9 cellular contexts compared by ENCODE assay signal in the genomic region with DNA sequence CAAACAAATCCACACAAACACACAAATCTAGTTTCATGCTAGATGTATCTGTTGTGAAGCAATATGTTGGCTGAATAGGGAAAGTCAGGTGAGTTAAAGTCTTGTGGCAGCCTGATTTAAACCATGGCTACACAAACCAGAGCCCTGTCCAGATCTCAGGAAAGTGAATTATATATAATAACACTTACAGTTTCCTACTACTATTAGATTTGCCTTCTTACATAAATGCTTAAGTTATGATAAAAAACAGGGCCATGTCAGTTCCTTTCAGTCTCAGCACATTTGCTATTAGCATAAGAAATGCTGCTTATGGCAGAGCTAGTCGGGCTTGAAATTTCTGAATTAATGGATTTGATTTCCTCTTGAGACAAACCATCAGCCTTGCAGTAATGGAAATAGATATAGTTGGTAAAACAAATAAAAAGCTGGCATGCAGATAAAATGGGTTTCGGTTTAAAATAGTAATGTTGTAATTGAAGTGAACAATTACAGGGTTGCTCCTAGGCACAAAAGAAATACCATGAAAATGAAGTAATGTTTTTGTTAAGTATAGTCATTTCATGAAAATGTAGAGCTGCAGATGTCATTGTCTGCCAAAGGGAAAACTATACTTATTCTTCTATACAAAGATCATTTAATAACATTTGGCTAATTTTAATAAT.
DNase-seq lines count a peak whose midpoint lies in the region; ATAC-seq and TF ChIP-seq lines count a peak whose summit lies in the region.
"Had no signal": no experiment of that assay in that cellular context is flagged by ENCODE, and none has a peak within 500 bp of the region (broad histone marks: within the 10 kb centered on the region; RNA-seq: fewer than 3 reads in every experiment).

No MANE protein-coding gene starts in this region.

- H2BK120ac ChIP-seq in mesenchymal stem cell (ENCODE audit: low read depth, low read length), result no peak overlapping the region

- peak overlapping the region; percentile 44 for H3K4me2 ChIP-seq in mesenchymal stem cell (ENCODE audit: low read length, poor library complexity, severe bottlenecking)

- no peaks in the 10 kb centered on the region for H3K9me3 ChIP-seq in breast epithelium
- peaks cover 18% of the 10 kb centered on the region for H3K9me3 ChIP-seq in mesenchymal stem cell (ENCODE audit: control insufficient read depth, low read length)

- peak overlapping the region; percentile 83 for H3K9ac ChIP-seq in mesenchymal stem cell (ENCODE audit: low read length)

- DNase-seq in ACHN (peak; percentile 41), NAMALWA (ENCODE audit: low spot score) (peak; percentile 22), breast epithelium (ENCODE audit: low spot score in 2 of 2) (no peak), mesenchymal stem cell (peak; percentile 57), iPS-NIHi7 (ENCODE audit: extremely low spot score) (no peak), Ammon's horn (ENCODE audit: low spot score) (no peak)
- DNase-seq: central memory CD4-positive, alpha-beta T cell had no signal

- TF ChIP-seq CTCF in breast epithelium (IDR thresholded peaks at IDR 0.05), result no peak

- H3K14ac ChIP-seq in mesenchymal stem cell (ENCODE audit: low read length in 2 of 2), result no peak overlapping the region

- ATAC-seq in activated CD4-positive, CD25-positive, alpha-beta regulatory T cell treated with anti-CD3 and anti-CD28 coated beads, Interleukin-2, amount 50 U/mL, for 24 hours, result no peak
- no peak for ATAC-seq in GM19324 (IDR thresholded peaks at IDR 0.05; ENCODE audit: low FRiP score, unreplicated experiment)

- intact Hi-C loops in breast epithelium (cut with DNase I; ENCODE audit: low total_unique reads), result no loop called here

- no peak overlapping the region for H3K18ac ChIP-seq in mesenchymal stem cell (ENCODE audit: low read depth in 1 of 2, low read length in 2 of 2)

- in situ Hi-C loops in ACHN (cut with HindIII; ENCODE audit: low pct_ligation_motif_present, low pct_unique_long_range_greater_than_20kb, low sequenced_read_pairs), result no loop called here

- H2AFZ ChIP-seq in mesenchymal stem cell (ENCODE audit: low read depth, low read length), result no peak overlapping the region

- no peak overlapping the region for H2BK12ac ChIP-seq in mesenchymal stem cell (ENCODE audit: low read length in 2 of 2)

- no peak overlapping the region for H3K4ac ChIP-seq in mesenchymal stem cell (ENCODE audit: low read depth in 1 of 2, low read length in 2 of 2)

- WGBS in mesenchymal stem cell, result 25% methylated on average over 2 of the region's 2 CpGs

- H3K23ac ChIP-seq in mesenchymal stem cell (ENCODE audit: low read length in 2 of 2), result no peak overlapping the region

- peak overlapping the region; percentile 86 to 89 for H3K27ac ChIP-seq in breast epithelium
- peak overlapping the region; percentile 92 for H3K27ac ChIP-seq in mesenchymal stem cell (ENCODE audit: low read length, poor library complexity, severe bottlenecking)

- no peak overlapping the region for H2BK15ac ChIP-seq in mesenchymal stem cell (ENCODE audit: low read depth, poor library complexity, severe bottlenecking)

- H4K91ac ChIP-seq in mesenchymal stem cell (ENCODE audit: low read length), result no peak overlapping the region

- peaks cover 0 to 23% of the 10 kb centered on the region in 2 donors for H3K4me1 ChIP-seq in breast epithelium
- peaks cover 11% of the 10 kb centered on the region for H3K4me1 ChIP-seq in mesenchymal stem cell (ENCODE audit: control insufficient read depth, insufficient read depth, low read depth, low read length)

- no peak overlapping the region for H4K8ac ChIP-seq in mesenchymal stem cell (ENCODE audit: low read length)

- H3K36me3 ChIP-seq in breast epithelium (no peaks in the 10 kb centered on the region), mesenchymal stem cell (ENCODE audit: control insufficient read depth in 1 of 2, insufficient read depth in 2 of 2, low read depth in 1 of 2, low read length in 2 of 2) (no peaks in the 10 kb centered on the region)

- H2AK5ac ChIP-seq in mesenchymal stem cell (ENCODE audit: low read length, severe bottlenecking), result no peak overlapping the region

- no peaks in the 10 kb centered on the region for H3K27me3 ChIP-seq in breast epithelium
- no peaks in the 10 kb centered on the region for H3K27me3 ChIP-seq in mesenchymal stem cell (ENCODE audit: control insufficient read depth in 1 of 2, insufficient read depth in 1 of 2, low read length in 2 of 2)

- no peak for TF ChIP-seq POLR2A in breast epithelium (IDR thresholded peaks at IDR 0.05)

- H2BK5ac ChIP-seq in mesenchymal stem cell (ENCODE audit: low read depth, low read length, poor library complexity, severe bottlenecking), result peak overlapping the region; percentile 49

- H3K4me3 ChIP-seq in breast epithelium (no peak overlapping the region), mesenchymal stem cell (ENCODE audit: insufficient read depth in 1 of 2, low read depth in 1 of 2, low read length in 2 of 2) (peak overlapping the region in 1 of 2 experiments; percentile 62)

- H3K79me1 ChIP-seq in mesenchymal stem cell (replicated peaks; ENCODE audit: low read length, poor library complexity, severe bottlenecking), result no peaks in the 10 kb centered on the region

Comparison
In these comparisons a context has a peak if more than half of its experiments do, and no peak if none do; other contexts are left out.
1. DNase-seq: peak in ACHN (single experiment), NAMALWA (single experiment) and mesenchymal stem cell (single experiment); none in breast epithelium (0 of 2), iPS-NIHi7 (single experiment) and Ammon's horn (single experiment).